Comparison of ENCODE assay signal across 18 cellular contexts in genomic region chr1:182293119-182293589, GRCh38.
A peak's percentile ranks its signal among the peaks of the same experiment; 100 is the strongest.
DNase-seq lines count a peak whose midpoint lies in the region; ATAC-seq and TF ChIP-seq lines count a peak whose summit lies in the region.
"Had no signal": no experiment of that assay in that cellular context is flagged by ENCODE, and none has a peak within 500 bp of the region (broad histone marks: within the 10 kb centered on the region; RNA-seq: fewer than 3 reads in every experiment).

No MANE protein-coding gene starts in this region.

- H3K9me3 ChIP-seq in mucosa of descending colon: no peaks in the 10 kb centered on the region
- H3K9me3 ChIP-seq in gastrocnemius medialis: no peaks in the 10 kb centered on the region
- H3K9me3 ChIP-seq: SJSA1 had no signal

- no peak for TF ChIP-seq CTCF in mucosa of descending colon (IDR thresholded peaks at IDR 0.05)
- TF ChIP-seq CTCF in gastrocnemius medialis (IDR thresholded peaks at IDR 0.05 in 4 of 5, conservative IDR thresholded peaks at IDR 0.05 in 1 of 5): no peak

- peak overlapping the region; percentile 85 to 94 (median 90) for H3K27ac ChIP-seq in gastrocnemius medialis
- H3K27ac ChIP-seq: C4-2B, SJSA1 had no signal

- H3K36me3 ChIP-seq in mucosa of descending colon (ENCODE audit: low read depth): no peaks in the 10 kb centered on the region
- H3K36me3 ChIP-seq in gastrocnemius medialis: no peaks in the 10 kb centered on the region
- H3K36me3 ChIP-seq: SJSA1 had no signal

- ATAC-seq in Right ventricle myocardium inferior: peak; percentile 55
- peak; percentile 59 for ATAC-seq in left ventricle myocardium superior
- peak; percentile 15 for ATAC-seq in mucosa of descending colon
- ATAC-seq in gastrocnemius medialis: peak; percentile 54 to 65
- no peak for ATAC-seq in GM21825 (IDR thresholded peaks at IDR 0.05; ENCODE audit: unreplicated experiment)
- ATAC-seq: Panc1 had no signal

- H3K27me3 ChIP-seq in gastrocnemius medialis: no peaks in the 10 kb centered on the region
- H3K27me3 ChIP-seq: SJSA1 had no signal

- DNase-seq in Right ventricle myocardium inferior (ENCODE audit: missing footprints): no peak
- no peak for DNase-seq in cardiac septum (ENCODE audit: low spot score)
- DNase-seq in left ventricle myocardium superior: no peak
- no peak for DNase-seq in mucosa of descending colon
- peak; percentile 75 to 78 for DNase-seq in gastrocnemius medialis
- no peak for DNase-seq in COR-L47 (lab: John Stamatoyannopoulos, UW)
- no peak for DNase-seq in NCI-H2171 (lab: John Stamatoyannopoulos, UW)
- DNase-seq: DMS79 treated with DMSO at 0.1 percent for 48 hours, Kasumi-1, NCI-H1048, NCI-H1417 treated with DMSO at 0.1 percent for 48 hours, NCI-H187, NCI-H510A treated with DMSO at 0.1 percent for 48 hours, NCI-H748 treated with DMSO at 0.1 percent for 48 hours had no signal

- H3K4me1 ChIP-seq in mucosa of descending colon (ENCODE audit: low read depth): peaks cover 9% of the 10 kb centered on the region
- peaks cover 48 to 56% of the 10 kb centered on the region in 2 donors for H3K4me1 ChIP-seq in gastrocnemius medialis

- peak; percentile 66 to 69 for TF ChIP-seq POLR2A in gastrocnemius medialis (IDR thresholded peaks at IDR 0.05)

- in situ Hi-C loops in gastrocnemius medialis (cut with MboI; ENCODE audit: low sequenced_read_pairs in 4 of 4): loop anchor here in 3 of 4 donors (5.0 to 10.0 kb wide), 2 partner anchors 148 to 151 kb away; no protein-coding TSS in a partner anchor

- no peak overlapping the region for H3K4me3 ChIP-seq in mucosa of descending colon
- no peak overlapping the region for H3K4me3 ChIP-seq in gastrocnemius medialis
- H3K4me3 ChIP-seq: SJSA1 had no signal

- intact Hi-C loops in Right ventricle myocardium inferior (cut with DNase I): loop anchor here (5.0 kb wide), 2 partner anchors 54 to 136 kb away; no protein-coding TSS in a partner anchor
- intact Hi-C loops in cardiac septum (cut with DNase I): loop anchor here (5.0 kb wide), 2 partner anchors 36 to 56 kb away; no protein-coding TSS in a partner anchor
- intact Hi-C loops in left ventricle myocardium superior (cut with micrococcal nuclease): no loop called here
- intact Hi-C loops in mucosa of descending colon (cut with DNase I, micrococcal nuclease): no loop called here
- intact Hi-C loops in gastrocnemius medialis (cut with DNase I; ENCODE audit: low total_unique reads): loop anchor here (1.0 kb wide), 2 partner anchors 57 to 63 kb away; no protein-coding TSS in a partner anchor

Comparison
In these comparisons a context has a peak if more than half of its experiments do, and no peak if none do; other contexts are left out.
1. intact Hi-C loops: an anchor here in Right ventricle myocardium inferior (5.0 kb wide), cardiac septum (5.0 kb wide) and gastrocnemius medialis (1.0 kb wide); none called in left ventricle myocardium superior and mucosa of descending colon.
2. DNase-seq: peak in gastrocnemius medialis (2 of 2); none in Right ventricle myocardium inferior (single experiment), cardiac septum (single experiment), left ventricle myocardium superior (single experiment), mucosa of descending colon (0 of 3), COR-L47 (single experiment) and NCI-H2171 (single experiment).